8 cellular contexts compared by ENCODE assay signal in genomic region chr11:128506999-128507591, GRCh38.
A peak's percentile ranks its signal among the peaks of the same experiment; 100 is the strongest.
DNase-seq lines count a peak whose midpoint lies in the region; FAIRE-seq and TF ChIP-seq lines count a peak whose summit lies in the region.

No MANE protein-coding gene starts in this region.

- no peak overlapping the region for H3K4me3 ChIP-seq in A673 (ENCODE audit: low read depth, low read length, poor library complexity, severe bottlenecking)
- H3K4me3 ChIP-seq in SU-DHL-6 (ENCODE audit: insufficient read depth, low read length, poor library complexity, severe bottlenecking): no peak overlapping the region
- H3K4me3 ChIP-seq in effector memory CD4-positive, alpha-beta T cell (ENCODE audit: insufficient read depth, low read depth, low read length, poor library complexity, severe bottlenecking): peak overlapping the region; percentile 90
- peak overlapping the region; percentile 16 for H3K4me3 ChIP-seq in mononuclear cell (ENCODE audit: low read length)

- CTCF ChIA-PET in A673 (lab: Charles Lee): no interaction called here

- no peaks in the 10 kb centered on the region for H3K4me1 ChIP-seq in A673 (ENCODE audit: insufficient read depth, low read length, poor library complexity, severe bottlenecking)
- H3K4me1 ChIP-seq in effector memory CD4-positive, alpha-beta T cell (ENCODE audit: control insufficient read depth, insufficient read depth, low read length, poor library complexity, severe bottlenecking): peaks cover 98% of the 10 kb centered on the region
- peaks cover 98% of the 10 kb centered on the region for H3K4me1 ChIP-seq in mononuclear cell (ENCODE audit: insufficient read depth, low read length)

- H3K9me3 ChIP-seq in A673 (ENCODE audit: low read depth, low read length, poor library complexity, severe bottlenecking): no peaks in the 10 kb centered on the region
- H3K9me3 ChIP-seq in SU-DHL-6 (ENCODE audit: insufficient read depth, low read length): no peaks in the 10 kb centered on the region
- no peaks in the 10 kb centered on the region for H3K9me3 ChIP-seq in effector memory CD4-positive, alpha-beta T cell (ENCODE audit: control insufficient read depth, low read length)
- no peaks in the 10 kb centered on the region for H3K9me3 ChIP-seq in mononuclear cell (ENCODE audit: low read depth, low read length)

- H3K36me3 ChIP-seq in A673 (ENCODE audit: insufficient read depth, low read length, poor library complexity, severe bottlenecking): no peaks in the 10 kb centered on the region
- H3K36me3 ChIP-seq in SU-DHL-6 (ENCODE audit: low read length): no peaks in the 10 kb centered on the region
- peaks cover 13% of the 10 kb centered on the region for H3K36me3 ChIP-seq in effector memory CD4-positive, alpha-beta T cell (ENCODE audit: control insufficient read depth, insufficient read depth, low read length)

- H3K27me3 ChIP-seq in A673 (replicated peaks; ENCODE audit: insufficient read depth, low read depth, low read length, poor library complexity) (peaks cover 46% of the 10 kb centered on the region), SU-DHL-6 (ENCODE audit: low read length) (no peaks in the 10 kb centered on the region), mononuclear cell (ENCODE audit: insufficient read depth, low read length) (no peaks in the 10 kb centered on the region)
- H3K27me3 ChIP-seq in effector memory CD4-positive, alpha-beta T cell (replicated peaks; ENCODE audit: control insufficient read depth, insufficient read depth, low read length, poor library complexity, severe bottlenecking): no peaks in the 10 kb centered on the region

- H2AFZ ChIP-seq in SU-DHL-6 (ENCODE audit: low read depth, low read length, severe bottlenecking): no peak overlapping the region

- no peaks in the 10 kb centered on the region for H3K9me2 ChIP-seq in SU-DHL-6 (replicated peaks; ENCODE audit: insufficient read depth, low read length)

- H3K27ac ChIP-seq in A673 (ENCODE audit: low read depth, low read length, poor library complexity, severe bottlenecking) (no peak overlapping the region), SU-DHL-6 (ENCODE audit: low read depth, low read length) (peak overlapping the region; percentile 72)
- H3K27ac ChIP-seq in effector memory CD4-positive, alpha-beta T cell (ENCODE audit: insufficient read depth, low read length, poor library complexity, severe bottlenecking): peak overlapping the region; percentile 93

- peak overlapping the region; percentile 40 for H3K9ac ChIP-seq in SU-DHL-6 (ENCODE audit: low read length)

- BruUV-seq in A673 (replicated peaks; lab: Mats Ljungman, UMichigan): no TSS peak

- FAIRE-seq in urothelium cell line (lab: Jason Lieb, UNC): no peak

- DNase-seq in A673 (ENCODE audit: low spot score): peak; percentile 59
- DNase-seq in HCEC 1CT: peak; percentile 99
- DNase-seq in effector memory CD4-positive, alpha-beta T cell: peak in 1 of 3 donors; percentile 44
- peak; percentile 60 for DNase-seq in urothelium cell line (ENCODE audit: low spot score)
- DNase-seq in NAMALWA (ENCODE audit: low spot score): no peak
- no peak for DNase-seq in central memory CD4-positive, alpha-beta T cell

- TF ChIP-seq CTCF in A673 (conservative IDR thresholded peaks at IDR 0.05; ENCODE audit: low read depth, low read length) (no peak), SU-DHL-6 (IDR thresholded peaks at IDR 0.05; ENCODE audit: insufficient read depth, low read length, poor library complexity, severe bottlenecking) (no peak)

- peak overlapping the region; percentile 96 for H3K4me2 ChIP-seq in SU-DHL-6 (ENCODE audit: low read depth, low read length, poor library complexity, severe bottlenecking)

- POLR2A ChIA-PET in A673 (lab: Charles Lee; ENCODE audit: low non-redundant PET): no interaction called here

- H4K20me1 ChIP-seq in SU-DHL-6 (ENCODE audit: low read depth, low read length): 0 out of 2 replicates have a peak, but pooled peaks cover 3% of the 10 kb centered on the region

- peaks cover 100% of the 10 kb centered on the region for H3K79me2 ChIP-seq in SU-DHL-6 (ENCODE audit: insufficient read depth, low read length)

- peaks cover 48% of the 10 kb centered on the region for H3F3A ChIP-seq in SU-DHL-6 (ENCODE audit: insufficient read depth)

- intact Hi-C loops in A673 (cut with micrococcal nuclease; ENCODE audit: unreplicated experiment): no loop called here

Comparison
In these comparisons a context has a peak if more than half of its experiments do, and no peak if none do; other contexts are left out.
1. DNase-seq: peak in A673 (single experiment), HCEC 1CT (single experiment) and urothelium cell line (single experiment); none in NAMALWA (single experiment) and central memory CD4-positive, alpha-beta T cell (single experiment).
2. H3K4me3 ChIP-seq: peak in effector memory CD4-positive, alpha-beta T cell (single experiment) and mononuclear cell (single experiment); none in A673 (single experiment) and SU-DHL-6 (single experiment).